ENCODE assay signal across 12 cellular contexts in genomic region chr9:90965141-90965910, GRCh38.
A peak's percentile ranks its signal among the peaks of the same experiment; 100 is the strongest.
DNase-seq lines count a peak whose midpoint lies in the region; TF ChIP-seq lines count a peak whose summit lies in the region.
"Had no signal": no experiment of that assay in that cellular context is flagged by ENCODE, and none has a peak within 500 bp of the region (broad histone marks: within the 10 kb centered on the region; RNA-seq: fewer than 3 reads in every experiment).

No MANE protein-coding gene starts in this region.

- H3K36me3 ChIP-seq in esophagus muscularis mucosa: no peaks in the 10 kb centered on the region
- H3K36me3 ChIP-seq in prostate gland: no peaks in the 10 kb centered on the region
- H3K36me3 ChIP-seq: lower lobe of right lung had no signal

- no peak for TF ChIP-seq EP300 in esophagus muscularis mucosa (IDR thresholded peaks at IDR 0.05)

- H3K4me3 ChIP-seq in esophagus muscularis mucosa (peak overlapping the region in 3 of 4 donors; percentile 22 to 29 (median 27)), prostate gland (no peak overlapping the region)
- H3K4me3 ChIP-seq: lower lobe of right lung had no signal

- DNase-seq in Caki2 (ENCODE audit: low read depth) (peak; percentile 37), RPMI7951 (ENCODE audit: low read depth) (peak; percentile 32), esophagus muscularis mucosa (ENCODE audit: extremely low spot score) (no peak), prostate gland (ENCODE audit: low spot score) (peak; percentile 59), NCI-H2081 treated with DMSO at 0.1 percent for 48 hours (lab: John Stamatoyannopoulos, UW) (no peak), GM13977 (ENCODE audit: low spot score) (no peak), endothelial cell (ENCODE audit: low spot score) (no peak), posterior vena cava (ENCODE audit: low spot score) (no peak)
- DNase-seq: lower lobe of right lung, NCI-H2107, SIG-M5 had no signal

- in situ Hi-C loops in Caki2 (cut with HindIII; ENCODE audit: low pct_unique_long_range_greater_than_20kb, low sequenced_read_pairs): no loop called here
- in situ Hi-C loops in GM13977 (cut with MboI; ENCODE audit: low pct_unique_long_range_greater_than_20kb, low sequenced_read_pairs, unreplicated experiment): no loop called here

- H3K4me3 Mint-ChIP-seq in endothelial cell (ENCODE audit: unreplicated experiment): no peak overlapping the region
- H3K4me3 Mint-ChIP-seq: activated naive CD4-positive, alpha-beta T cell treated with anti-CD3 and anti-CD28 coated beads, Interleukin-2, amount 50 U/mL, for 24 hours had no signal

- H3K36me3 Mint-ChIP-seq in endothelial cell (ENCODE audit: low read depth, unreplicated experiment): no peaks in the 10 kb centered on the region
- H3K36me3 Mint-ChIP-seq: activated naive CD4-positive, alpha-beta T cell treated with anti-CD3 and anti-CD28 coated beads, Interleukin-2, amount 50 U/mL, for 24 hours had no signal

- intact Hi-C loops in esophagus muscularis mucosa (cut with DNase I) (no loop called here), prostate gland (cut with DNase I) (no loop called here), posterior vena cava (cut with DNase I) (no loop called here)

- no peaks in the 10 kb centered on the region for H3K9me3 Mint-ChIP-seq in endothelial cell (ENCODE audit: unreplicated experiment)
- H3K9me3 Mint-ChIP-seq: activated naive CD4-positive, alpha-beta T cell treated with anti-CD3 and anti-CD28 coated beads, Interleukin-2, amount 50 U/mL, for 24 hours had no signal

- H3K27ac Mint-ChIP-seq in endothelial cell (ENCODE audit: unreplicated experiment): no peak overlapping the region
- H3K27ac Mint-ChIP-seq: activated naive CD4-positive, alpha-beta T cell treated with anti-CD3 and anti-CD28 coated beads, Interleukin-2, amount 50 U/mL, for 24 hours had no signal

- no peak for TF ChIP-seq POLR2A in esophagus muscularis mucosa (IDR thresholded peaks at IDR 0.05; ENCODE audit: low read depth)
- TF ChIP-seq POLR2A in prostate gland (IDR thresholded peaks at IDR 0.05): no peak

- peaks cover 2% of the 10 kb centered on the region for H3K4me1 Mint-ChIP-seq in endothelial cell (ENCODE audit: unreplicated experiment)

- H3K9me3 ChIP-seq in esophagus muscularis mucosa (no peaks in the 10 kb centered on the region), prostate gland (no peaks in the 10 kb centered on the region)
- H3K9me3 ChIP-seq: lower lobe of right lung had no signal

- H3K4me1 ChIP-seq in esophagus muscularis mucosa: peaks cover 0 to 9% (median 3%) of the 10 kb centered on the region in 4 donors
- H3K4me1 ChIP-seq in prostate gland (replicated peaks): no peaks in the 10 kb centered on the region

- 79% methylated on average over 14 of the region's 14 CpGs for WGBS in esophagus muscularis mucosa
- WGBS in prostate gland: 54% methylated on average over 14 of the region's 14 CpGs

- H3K27me3 ChIP-seq in esophagus muscularis mucosa (peaks cover 0 to 11% (median 0%) of the 10 kb centered on the region in 4 donors), prostate gland (replicated peaks; ENCODE audit: insufficient read depth) (no peaks in the 10 kb centered on the region)

- peaks cover 1% of the 10 kb centered on the region for H3K27me3 Mint-ChIP-seq in endothelial cell (ENCODE audit: unreplicated experiment)

- H3K27ac ChIP-seq in esophagus muscularis mucosa (replicated peaks in 1 of 4): peak overlapping the region in 1 of 4 donors; percentile 24
- peak overlapping the region in 1 of 2 donors; percentile 20 for H3K27ac ChIP-seq in prostate gland
- H3K27ac ChIP-seq: lower lobe of right lung had no signal

- no peak for TF ChIP-seq CTCF in esophagus muscularis mucosa (IDR thresholded peaks at IDR 0.05)
- no peak for TF ChIP-seq CTCF in prostate gland (IDR thresholded peaks at IDR 0.05)
- no peak for TF ChIP-seq CTCF in GM13977 (IDR thresholded peaks at IDR 0.05; ENCODE audit: extremely low read depth, insufficient read depth, missing control alignments)
- no peak for TF ChIP-seq CTCF in endothelial cell (IDR thresholded peaks at IDR 0.05; ENCODE audit: unreplicated experiment)

Comparison
In these comparisons a context has a peak if more than half of its experiments do, and no peak if none do; other contexts are left out.
1. DNase-seq: peak in Caki2 (single experiment), RPMI7951 (single experiment) and prostate gland (single experiment); none in esophagus muscularis mucosa (single experiment), NCI-H2081 treated with DMSO at 0.1 percent for 48 hours (single experiment), GM13977 (single experiment), endothelial cell (single experiment) and posterior vena cava (single experiment).
2. H3K4me3 ChIP-seq: peak in esophagus muscularis mucosa (3 of 4); none in prostate gland (0 of 2).